1 cellular context compared by ENCODE assay signal in genomic region chr5:43066799-43067741, GRCh38.
TF ChIP-seq lines count a peak whose summit lies in the region.

No MANE protein-coding gene starts in this region.

TF ChIP-seq in K562, 482 proteins besides CTCF, POLR2A, EP300 and RAD21 (continued from another document and continues in another):
- TF ChIP-seq CSDE1 (IDR thresholded peaks at IDR 0.05) (peak in 1 of 2 experiments; percentile 47; a peak in 2 of 4 replicates), L3MBTL2 (IDR thresholded peaks at IDR 0.05) (0 out of 2 replicates have a peak, but pooled peaks have one; percentile 10), NCOA6 (IDR thresholded peaks at IDR 0.05) (no peak; the same call in 1 of the 2 replicates), ZNF134 (CRISPR knock-in tag; conservative IDR thresholded peaks at IDR 0.05) (peak; percentile 78), TAL1 (IDR thresholded peaks at IDR 0.05) (no peak), MXI1 (IDR thresholded peaks at IDR 0.05; ENCODE audit: low read depth, low read length) (no peak), ZBTB49 (CRISPR knock-in tag; IDR thresholded peaks at IDR 0.05; ENCODE audit: borderline replicate concordance) (no peak), TAF9B (IDR thresholded peaks at IDR 0.05; ENCODE audit: partially characterized antibody) (peak; percentile 92), HDAC6 (IDR thresholded peaks at IDR 0.05; ENCODE audit: low read depth, low read length) (no peak), CBX2 (IDR thresholded peaks at IDR 0.05; ENCODE audit: insufficient read depth, low read length, poor library complexity, severe bottlenecking) (no peak), SMARCC2 (IDR thresholded peaks at IDR 0.05; ENCODE audit: low read depth) (no peak), NUFIP1 (IDR thresholded peaks at IDR 0.05; ENCODE audit: partially characterized antibody) (no peak), PHB (CRISPR knock-in tag; IDR thresholded peaks at IDR 0.05) (no peak), E2F5 (CRISPR knock-in tag; IDR thresholded peaks at IDR 0.05) (0 out of 2 replicates have a peak, but pooled peaks have one; percentile 17), TAF1 (IDR thresholded peaks at IDR 0.05; ENCODE audit: control insufficient read depth, extremely low read depth, insufficient read depth, low read length, severe bottlenecking) (peak; percentile 92), RBM22 (IDR thresholded peaks at IDR 0.05; ENCODE audit: low read depth, low read length, poor library complexity, severe bottlenecking) (no peak), SMARCA5 (IDR thresholded peaks at IDR 0.05) (no peak), NFIX (CRISPR knock-in tag; IDR thresholded peaks at IDR 0.05; ENCODE audit: low read depth) (no peak), MCM5 (IDR thresholded peaks at IDR 0.05; ENCODE audit: low read depth) (no peak), THRAP3 (IDR thresholded peaks at IDR 0.05; ENCODE audit: borderline replicate concordance) (no peak), RREB1 (CRISPR knock-in tag; IDR thresholded peaks at IDR 0.05) (no peak), SNRNP70 (optimal IDR thresholded peaks at IDR 0.05; ENCODE audit: low read depth, low read length) (no peak), MCM3 (IDR thresholded peaks at IDR 0.05) (no peak), ZNF184 (CRISPR knock-in tag; IDR thresholded peaks at IDR 0.05) (no peak), SMARCB1 (IDR thresholded peaks at IDR 0.05; ENCODE audit: insufficient read length, low read depth) (no peak), ZNF431 (CRISPR knock-in tag; IDR thresholded peaks at IDR 0.05) (0 out of 2 replicates have a peak, but pooled peaks have one; percentile 11), ELF4 (CRISPR knock-in tag; IDR thresholded peaks at IDR 0.05) (no peak), EZH2 (IDR thresholded peaks at IDR 0.05; ENCODE audit: borderline replicate concordance, low read depth, low read length) (no peak), ZNF174 (CRISPR knock-in tag; IDR thresholded peaks at IDR 0.05) (no peak), SREBF1 (IDR thresholded peaks at IDR 0.05; ENCODE audit: borderline replicate concordance, low read depth, low read length) (no peak), ZNF507 (tag; conservative IDR thresholded peaks at IDR 0.05) (no peak), CEBPZ (IDR thresholded peaks at IDR 0.05; ENCODE audit: borderline replicate concordance, low read depth, low read length) (no peak), PRPF4 (IDR thresholded peaks at IDR 0.05; ENCODE audit: insufficient read depth, low read depth, low read length, poor library complexity, severe bottlenecking) (no peak), DIDO1 (tag; IDR thresholded peaks at IDR 0.05; ENCODE audit: low read depth) (peak; percentile 98), ZKSCAN8 (CRISPR knock-in tag; IDR thresholded peaks at IDR 0.05) (no peak), TFE3 (CRISPR knock-in tag; IDR thresholded peaks at IDR 0.05) (no peak), ZNF253 (CRISPR knock-in tag; conservative IDR thresholded peaks at IDR 0.05) (no peak), HIVEP1 (CRISPR knock-in tag; IDR thresholded peaks at IDR 0.05) (no peak), DACH1 (IDR thresholded peaks at IDR 0.05; ENCODE audit: partially characterized antibody) (no peak), MCM7 (IDR thresholded peaks at IDR 0.05) (no peak), CGGBP1 (CRISPR knock-in tag; IDR thresholded peaks at IDR 0.05) (no peak), HDAC3 (IDR thresholded peaks at IDR 0.05; ENCODE audit: borderline replicate concordance, partially characterized antibody) (no peak), ZNF12 (CRISPR knock-in tag; IDR thresholded peaks at IDR 0.05) (no peak), SOX6 (IDR thresholded peaks at IDR 0.05) (peak; percentile 89), FOXJ3 (CRISPR knock-in tag; IDR thresholded peaks at IDR 0.05) (no peak), YBX1 (IDR thresholded peaks at IDR 0.05) (no peak), PTRF (tag; IDR thresholded peaks at IDR 0.05) (no peak), ZBTB12 (CRISPR knock-in tag; IDR thresholded peaks at IDR 0.05) (no peak), SLC30A9 (CRISPR knock-in tag; IDR thresholded peaks at IDR 0.05) (no peak), CBFB (CRISPR knock-in tag; IDR thresholded peaks at IDR 0.05) (0 out of 2 replicates have a peak, but pooled peaks have one; percentile 29), FOXP4 (CRISPR knock-in tag; IDR thresholded peaks at IDR 0.05; ENCODE audit: borderline replicate concordance) (no peak; the same call in 1 of the 2 replicates), SETDB1 (IDR thresholded peaks at IDR 0.05; ENCODE audit: low read length) (no peak)
